16 cellular contexts compared by ENCODE assay signal in the genomic region with DNA sequence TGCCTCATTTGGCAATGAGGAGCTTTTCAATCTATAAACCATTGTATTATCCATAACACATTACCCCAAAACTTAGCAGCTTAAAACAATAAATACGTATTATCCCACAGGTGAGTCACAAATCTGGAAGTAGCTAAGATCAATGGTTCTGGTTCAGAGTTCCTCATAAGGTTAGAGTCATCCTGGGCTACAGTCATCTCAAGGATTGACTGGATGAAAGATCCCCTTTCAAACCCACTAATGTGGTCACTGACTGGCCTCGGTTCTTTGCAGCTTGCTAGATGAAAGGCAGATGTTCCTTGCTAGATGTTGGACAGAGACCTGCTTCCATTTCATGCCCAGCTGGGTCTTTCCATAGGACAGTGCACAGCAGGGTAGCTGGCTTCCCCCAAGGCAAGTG. TPM values are rescaled to one million over a fixed set of nuclear protein-coding genes. Genes with fewer than 3 reads are reported as not detected.
DNase-seq lines count a peak whose midpoint lies in the region; ATAC-seq, FAIRE-seq and TF ChIP-seq lines count a peak whose summit lies in the region.
"Had no signal": no experiment of that assay in that cellular context is flagged by ENCODE, and none has a peak within 500 bp of the region (broad histone marks: within the 10 kb centered on the region; RNA-seq: fewer than 3 reads in every experiment).

No MANE protein-coding gene starts in this region.

- no peaks in the 10 kb centered on the region for H3K27me3 Mint-ChIP-seq in activated T-helper 1 cell treated with anti-CD3 and anti-CD28 coated beads, Interleukin-12 subunit alpha, Interleukin-12 subunit beta, Interleukin-2, Interleukin-4 antibody, amounts not matched to agents 30 ng/mL and 10 ng/mL and 1 ng/mL, durations not matched to agents 14 hours and 24 hours and 36 hours (ENCODE audit: insufficient read depth)

- DNase-seq in activated naive CD4-positive, alpha-beta T cell treated with anti-CD3 and anti-CD28 coated beads, Interleukin-2, amount 50 U/mL, for 72 hours (ENCODE audit: low spot score in 2 of 2) = peak in 1 of 2 donors; percentile 24
- no peak for DNase-seq in activated naive CD4-positive, alpha-beta T cell treated with Interleukin-2 at 50 U/mL for 16 hours
- DNase-seq in GM12891 (ENCODE audit: insufficient read length, low spot score) = no peak
- DNase-seq in activated T-helper 1 cell treated with anti-CD3 and anti-CD28 coated beads, Interleukin-12 subunit alpha, Interleukin-12 subunit beta, Interleukin-2, Interleukin-4 antibody, amounts not matched to agents 30 ng/mL and 10 ng/mL and 1 ng/mL, durations not matched to agents 14 hours and 24 hours and 36 hours (ENCODE audit: low spot score) = no peak
- no peak for DNase-seq in stimulated activated effector memory CD8-positive, alpha-beta T cell treated with anti-CD3 and anti-CD28 coated beads, Interleukin-12 subunit alpha, Interleukin-12 subunit beta, amount 100 ng/mL, for 72 hours (ENCODE audit: low spot score in 2 of 2)
- DNase-seq in Ammon's horn (ENCODE audit: low spot score) = no peak
- DNase-seq in 8988T = no peak
- DNase-seq in T1000 (lab: John Stamatoyannopoulos, UW) = no peak
- DNase-seq: activated naive CD4-positive, alpha-beta T cell; DMS 273 treated with DMSO at 0.1 percent for 48 hours; glutamatergic neuron; SJCRH30; substantia nigra; T-helper 9 cell had no signal

- no peak for TF ChIP-seq POLR2A in GM12891 (IDR thresholded peaks at IDR 0.05; ENCODE audit: low read depth, low read length)

- H3K4me1 Mint-ChIP-seq in activated T-helper 1 cell treated with anti-CD3 and anti-CD28 coated beads, Interleukin-12 subunit alpha, Interleukin-12 subunit beta, Interleukin-2, Interleukin-4 antibody, amounts not matched to agents 30 ng/mL and 10 ng/mL and 1 ng/mL, durations not matched to agents 14 hours and 24 hours and 36 hours (ENCODE audit: low read depth) = peaks cover 23% of the 10 kb centered on the region
- peaks cover 12% of the 10 kb centered on the region for H3K4me1 Mint-ChIP-seq in stimulated activated effector memory CD8-positive, alpha-beta T cell treated with anti-CD3 and anti-CD28 coated beads, Interleukin-12 subunit alpha, Interleukin-12 subunit beta, amount 100 ng/mL, for 72 hours
- H3K4me1 Mint-ChIP-seq: immature natural killer cell had no signal

- peak; percentile 96 to 97 for ATAC-seq in activated naive CD4-positive, alpha-beta T cell treated with anti-CD3 and anti-CD28 coated beads, Interleukin-2, amount 50 U/mL, for 72 hours
- ATAC-seq in stimulated activated effector memory CD8-positive, alpha-beta T cell treated with anti-CD3 and anti-CD28 coated beads, Interleukin-12 subunit alpha, Interleukin-12 subunit beta, amount 100 ng/mL, for 72 hours = peak; percentile 95

- intact Hi-C loops in activated T-helper 1 cell treated with anti-CD3 and anti-CD28 coated beads, Interleukin-12 subunit alpha, Interleukin-12 subunit beta, Interleukin-2, Interleukin-4 antibody, amounts not matched to agents 30 ng/mL and 10 ng/mL and 1 ng/mL, durations not matched to agents 14 hours and 24 hours and 36 hours (cut with micrococcal nuclease) = loop anchor here (1.0 to 5.0 kb wide), 5 partner anchors 47 to 149 kb away; a partner anchor contains a TSS

- H3K27ac Mint-ChIP-seq in activated naive CD4-positive, alpha-beta T cell treated with anti-CD3 and anti-CD28 coated beads, Interleukin-2, amount 50 U/mL, for 72 hours = peak overlapping the region; percentile 68 to 69
- H3K27ac Mint-ChIP-seq in activated T-helper 1 cell treated with anti-CD3 and anti-CD28 coated beads, Interleukin-12 subunit alpha, Interleukin-12 subunit beta, Interleukin-2, Interleukin-4 antibody, amounts not matched to agents 30 ng/mL and 10 ng/mL and 1 ng/mL, durations not matched to agents 14 hours and 24 hours and 36 hours = peak overlapping the region; percentile 79
- peak overlapping the region; percentile 72 for H3K27ac Mint-ChIP-seq in stimulated activated effector memory CD8-positive, alpha-beta T cell treated with anti-CD3 and anti-CD28 coated beads, Interleukin-12 subunit alpha, Interleukin-12 subunit beta, amount 100 ng/mL, for 72 hours
- H3K27ac Mint-ChIP-seq: immature natural killer cell, nephron had no signal

- no peaks in the 10 kb centered on the region for H3K9me3 Mint-ChIP-seq in activated naive CD4-positive, alpha-beta T cell treated with anti-CD3 and anti-CD28 coated beads, Interleukin-2, amount 50 U/mL, for 72 hours
- no peaks in the 10 kb centered on the region for H3K9me3 Mint-ChIP-seq in activated T-helper 1 cell treated with anti-CD3 and anti-CD28 coated beads, Interleukin-12 subunit alpha, Interleukin-12 subunit beta, Interleukin-2, Interleukin-4 antibody, amounts not matched to agents 30 ng/mL and 10 ng/mL and 1 ng/mL, durations not matched to agents 14 hours and 24 hours and 36 hours
- H3K9me3 Mint-ChIP-seq in stimulated activated effector memory CD8-positive, alpha-beta T cell treated with anti-CD3 and anti-CD28 coated beads, Interleukin-12 subunit alpha, Interleukin-12 subunit beta, amount 100 ng/mL, for 72 hours = no peaks in the 10 kb centered on the region
- H3K9me3 Mint-ChIP-seq: immature natural killer cell, nephron had no signal

- no peak for FAIRE-seq in GM12891 (lab: Jason Lieb, UNC)

- no peaks in the 10 kb centered on the region for H3K36me3 Mint-ChIP-seq in activated naive CD4-positive, alpha-beta T cell treated with anti-CD3 and anti-CD28 coated beads, Interleukin-2, amount 50 U/mL, for 72 hours
- peaks cover 15% of the 10 kb centered on the region for H3K36me3 Mint-ChIP-seq in activated T-helper 1 cell treated with anti-CD3 and anti-CD28 coated beads, Interleukin-12 subunit alpha, Interleukin-12 subunit beta, Interleukin-2, Interleukin-4 antibody, amounts not matched to agents 30 ng/mL and 10 ng/mL and 1 ng/mL, durations not matched to agents 14 hours and 24 hours and 36 hours (ENCODE audit: low read depth)
- peaks cover 62% of the 10 kb centered on the region for H3K36me3 Mint-ChIP-seq in stimulated activated effector memory CD8-positive, alpha-beta T cell treated with anti-CD3 and anti-CD28 coated beads, Interleukin-12 subunit alpha, Interleukin-12 subunit beta, amount 100 ng/mL, for 72 hours
- H3K36me3 Mint-ChIP-seq: immature natural killer cell had no signal

- H3K4me3 Mint-ChIP-seq in activated T-helper 1 cell treated with anti-CD3 and anti-CD28 coated beads, Interleukin-12 subunit alpha, Interleukin-12 subunit beta, Interleukin-2, Interleukin-4 antibody, amounts not matched to agents 30 ng/mL and 10 ng/mL and 1 ng/mL, durations not matched to agents 14 hours and 24 hours and 36 hours = no peak overlapping the region
- H3K4me3 Mint-ChIP-seq in stimulated activated effector memory CD8-positive, alpha-beta T cell treated with anti-CD3 and anti-CD28 coated beads, Interleukin-12 subunit alpha, Interleukin-12 subunit beta, amount 100 ng/mL, for 72 hours = no peak overlapping the region
- H3K4me3 Mint-ChIP-seq: immature natural killer cell, nephron had no signal

TF ChIP-seq in GM12891, 5 proteins besides CTCF, POLR2A, EP300 and RAD21:
- no peak for TF ChIP-seq POLR2AphosphoS5 (IDR thresholded peaks at IDR 0.05; ENCODE audit: low read depth, low read length)
- peak; percentile 27; the same call in 1 of the 2 replicates for TF ChIP-seq SPI1 (IDR thresholded peaks at IDR 0.05; ENCODE audit: low read depth, low read length)
- no peak for TF ChIP-seq PAX5 (IDR thresholded peaks at IDR 0.05; ENCODE audit: insufficient read depth, low read length, severe bottlenecking)
- no peak for TF ChIP-seq POU2F2 (IDR thresholded peaks at IDR 0.05; ENCODE audit: low read depth, low read length)
- no peak for TF ChIP-seq TAF1 (IDR thresholded peaks at IDR 0.05; ENCODE audit: low read depth, low read length)

RNA-seq across cellular contexts. Expression of a gene that starts 8.1 kb away (rescaled TPM):
- total RNA-seq in activated naive CD4-positive, alpha-beta T cell treated with anti-CD3 and anti-CD28 coated beads, Interleukin-2, amount 50 U/mL, for 72 hours = 10 to 100 TPM; 15.6 to 16.6 TPM
- polyA plus RNA-seq in GM12891 (2012; ENCODE audit: low read depth, missing spikeins) = 5.9 TPM
- total RNA-seq in activated T-helper 1 cell treated with anti-CD3 and anti-CD28 coated beads, Interleukin-12 subunit alpha, Interleukin-12 subunit beta, Interleukin-2, Interleukin-4 antibody, amounts not matched to agents 30 ng/mL and 10 ng/mL and 1 ng/mL, durations not matched to agents 14 hours and 24 hours and 36 hours = 20.5 and 20.6 TPM in 2 replicates

RNA-seq across cellular contexts. Expression of a gene that starts 49.1 kb away (rescaled TPM):
- total RNA-seq in activated naive CD4-positive, alpha-beta T cell treated with anti-CD3 and anti-CD28 coated beads, Interleukin-2, amount 50 U/mL, for 72 hours = 1 to 10 TPM; 3.2 to 4.7 TPM
- 3.2 TPM for polyA plus RNA-seq in GM12891 (2012; ENCODE audit: low read depth, missing spikeins)
- 6.2 TPM in 2 replicates for total RNA-seq in activated T-helper 1 cell treated with anti-CD3 and anti-CD28 coated beads, Interleukin-12 subunit alpha, Interleukin-12 subunit beta, Interleukin-2, Interleukin-4 antibody, amounts not matched to agents 30 ng/mL and 10 ng/mL and 1 ng/mL, durations not matched to agents 14 hours and 24 hours and 36 hours

RNA-seq across cellular contexts. Expression of a gene that starts 58.0 kb away (rescaled TPM):
- total RNA-seq in activated naive CD4-positive, alpha-beta T cell treated with anti-CD3 and anti-CD28 coated beads, Interleukin-2, amount 50 U/mL, for 72 hours = 10 to 100 TPM; 15.7 to 43.5 TPM
- 17.2 TPM for polyA plus RNA-seq in GM12891 (2012; ENCODE audit: low read depth, missing spikeins)
- 29.0 TPM in 2 replicates for total RNA-seq in activated T-helper 1 cell treated with anti-CD3 and anti-CD28 coated beads, Interleukin-12 subunit alpha, Interleukin-12 subunit beta, Interleukin-2, Interleukin-4 antibody, amounts not matched to agents 30 ng/mL and 10 ng/mL and 1 ng/mL, durations not matched to agents 14 hours and 24 hours and 36 hours

RNA-seq across cellular contexts. Expression of a gene that starts 58.1 kb away (rescaled TPM):
- 10 to 100 TPM; 27.9 to 38.7 TPM for total RNA-seq in activated naive CD4-positive, alpha-beta T cell treated with anti-CD3 and anti-CD28 coated beads, Interleukin-2, amount 50 U/mL, for 72 hours
- polyA plus RNA-seq in GM12891 (2012; ENCODE audit: low read depth, missing spikeins) = 6.3 TPM
- 19.3 and 22.4 TPM in 2 replicates for total RNA-seq in activated T-helper 1 cell treated with anti-CD3 and anti-CD28 coated beads, Interleukin-12 subunit alpha, Interleukin-12 subunit beta, Interleukin-2, Interleukin-4 antibody, amounts not matched to agents 30 ng/mL and 10 ng/mL and 1 ng/mL, durations not matched to agents 14 hours and 24 hours and 36 hours
